8 cellular contexts compared by ENCODE assay signal in genomic region chr12:85575115-85576096, GRCh38.
DNase-seq lines count a peak whose midpoint lies in the region; ATAC-seq and TF ChIP-seq lines count a peak whose summit lies in the region.

No MANE protein-coding gene starts in this region.

- no peak overlapping the region for H3K4me2 ChIP-seq in hepatocyte

- H3K36me3 ChIP-seq in hepatocyte (replicated peaks; ENCODE audit: insufficient read depth, low read depth), result no peaks in the 10 kb centered on the region

- no peak overlapping the region for H2AFZ ChIP-seq in hepatocyte

- DNase-seq in ELR (ENCODE audit: low read depth) (peak; percentile 72), NCI-H345 treated with DMSO at 0.1 percent for 48 hours (lab: John Stamatoyannopoulos, UW; ENCODE audit: unreplicated experiment) (peak; percentile 64), amniotic epithelial cell (ENCODE audit: low read depth) (peak; percentile 59), hepatocyte (ENCODE audit: low spot score) (peak; percentile 68)
- DNase-seq in stimulated activated CD8-positive, alpha-beta memory T cell treated with anti-CD3 and anti-CD28 coated beads, Interleukin-4, amount 100 ng/mL, for 24 hours (ENCODE audit: low read depth), result peak; percentile 1
- no peak for DNase-seq in effector CD4-positive, alpha-beta T cell

- WGBS in hepatocyte (ENCODE audit: low lambda C conversion rate, missing lambda C conversion rate), result 55% methylated on average over 7 of the region's 7 CpGs

- H4K20me1 ChIP-seq in hepatocyte (ENCODE audit: insufficient read depth, poor library complexity, severe bottlenecking), result no peaks in the 10 kb centered on the region

- peak; percentile 75 for TF ChIP-seq CTCF in hepatocyte (IDR thresholded peaks at IDR 0.05; ENCODE audit: poor library complexity)

- no peaks in the 10 kb centered on the region for H3K9me2 ChIP-seq in hepatocyte (replicated peaks; ENCODE audit: insufficient read depth)

- no peaks in the 10 kb centered on the region for H3K9me3 ChIP-seq in hepatocyte (ENCODE audit: low read depth)

- ATAC-seq in GM19463 (IDR thresholded peaks at IDR 0.05; ENCODE audit: unreplicated experiment), result peak; percentile 97
- ATAC-seq in HG03378 (IDR thresholded peaks at IDR 0.05; ENCODE audit: unreplicated experiment), result peak; percentile 99

- H3K79me2 ChIP-seq in hepatocyte, result no peaks in the 10 kb centered on the region

- H3K4me3 ChIP-seq in hepatocyte, result no peak overlapping the region

- no peaks in the 10 kb centered on the region for H3K4me1 ChIP-seq in hepatocyte (ENCODE audit: insufficient read depth)

- H3K27ac ChIP-seq in hepatocyte, result no peak overlapping the region

- H3K27me3 ChIP-seq in hepatocyte, result no peaks in the 10 kb centered on the region
